ENCODE assay signal across 27 cellular contexts in the genomic region with DNA sequence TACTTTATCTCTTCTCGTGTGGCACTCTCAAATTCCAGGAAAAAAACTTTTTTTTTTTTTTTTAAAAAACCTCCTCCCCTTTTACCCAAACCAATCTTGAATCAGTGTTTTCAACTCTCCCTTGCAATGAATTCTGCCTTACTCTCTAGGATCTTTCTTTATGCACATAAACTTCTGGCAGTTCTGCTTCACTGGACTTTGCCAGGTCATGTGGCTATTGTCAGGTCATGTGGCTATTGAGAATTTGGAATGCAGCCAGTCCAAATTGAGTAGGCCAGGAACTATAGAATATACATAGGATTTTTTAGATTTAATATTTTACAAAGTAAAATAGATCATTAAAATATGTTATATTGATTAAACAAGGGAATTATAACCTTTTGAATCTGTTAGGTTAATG.
"Had no signal": no experiment of that assay in that cellular context is flagged by ENCODE, and none has a peak within 500 bp of the region (broad histone marks: within the 10 kb centered on the region; RNA-seq: fewer than 3 reads in every experiment).

No MANE protein-coding gene starts in this region.

- H2AFZ ChIP-seq: hepatocyte, parathyroid adenoma had no signal

- H3K79me2 ChIP-seq: hepatocyte, parathyroid adenoma had no signal

- H3K9me3 ChIP-seq: right lobe of liver, stomach, suprapubic skin, tibial nerve had no signal

- H3K27ac ChIP-seq: brain microvascular endothelial cell, hepatocyte, parathyroid adenoma, right lobe of liver, skin epidermis, stomach, suprapubic skin, tibial nerve had no signal

- H3K4me2 ChIP-seq: hepatocyte had no signal

- H3K4me3 ChIP-seq: hepatocyte, right lobe of liver, skin epidermis, stomach, suprapubic skin, tibial nerve had no signal

- H3K36me3 Mint-ChIP-seq: immature natural killer cell; mesothelial cell of epicardium; naive thymus-derived CD8-positive, alpha-beta T cell; stimulated activated memory B cell treated with anti-CD40 and anti-IgM and Interleukin-4, amounts not matched to agents 10 μg/mL and 1 μg/mL and 100 μg/mL, for 72 hours had no signal

- H3K27ac Mint-ChIP-seq: activated naive CD4-positive, alpha-beta T cell treated with anti-CD3 and anti-CD28 coated beads, Interleukin-2, amount 50 U/mL, for 72 hours; immature natural killer cell; mesothelial cell of epicardium; naive thymus-derived CD8-positive, alpha-beta T cell; stimulated activated memory B cell treated with anti-CD40 and anti-IgM and Interleukin-4, amounts not matched to agents 10 μg/mL and 1 μg/mL and 100 μg/mL, for 72 hours; T-helper 2 cell treated with Interferon-gamma antibody and Interleukin-4, amounts not matched to agents 5 μg/mL and 100 μg/mL, for 36 hours had no signal

- DNase-seq: activated gamma-delta T cell treated with Interleukin-2 at 50 U/mL for 16 hours; activated T-cell treated with anti-CD3 and anti-CD28 coated beads, Interleukin-2, amount 50 U/mL, for 1 hour; aorta; brain microvascular endothelial cell; caudate nucleus; dermis blood vessel endothelial cell; effector CD8-positive, alpha-beta T cell; foreskin melanocyte; glutamatergic neuron; immature natural killer cell; kidney glomerular epithelial cell; left ventricle myocardium superior; mammary epithelial cell; naive thymus-derived CD8-positive, alpha-beta T cell; right lobe of liver; stimulated activated CD4-positive, alpha-beta T cell treated with anti-CD3 and anti-CD28 coated beads, Interleukin-2, amount 100 ng/mL, for 24 hours; stomach had no signal

- H3K27me3 Mint-ChIP-seq: naive thymus-derived CD8-positive, alpha-beta T cell; stimulated activated memory B cell treated with anti-CD40 and anti-IgM and Interleukin-4, amounts not matched to agents 10 μg/mL and 1 μg/mL and 100 μg/mL, for 72 hours had no signal

- H3K4me1 Mint-ChIP-seq: immature natural killer cell; naive thymus-derived CD8-positive, alpha-beta T cell; stimulated activated memory B cell treated with anti-CD40 and anti-IgM and Interleukin-4, amounts not matched to agents 10 μg/mL and 1 μg/mL and 100 μg/mL, for 72 hours had no signal

- H3K4me3 Mint-ChIP-seq: immature natural killer cell; mesothelial cell of epicardium; naive thymus-derived CD8-positive, alpha-beta T cell; stimulated activated memory B cell treated with anti-CD40 and anti-IgM and Interleukin-4, amounts not matched to agents 10 μg/mL and 1 μg/mL and 100 μg/mL, for 72 hours; T-helper 2 cell treated with Interferon-gamma antibody and Interleukin-4, amounts not matched to agents 5 μg/mL and 100 μg/mL, for 36 hours had no signal

- FAIRE-seq: TTC549 had no signal

- H3K27me3 ChIP-seq: brain microvascular endothelial cell, hepatocyte, right lobe of liver, stomach, suprapubic skin, tibial nerve had no signal

- H3K9ac ChIP-seq: parathyroid adenoma had no signal

- H3K4me1 ChIP-seq: parathyroid adenoma had no signal

- H3K36me3 ChIP-seq: brain microvascular endothelial cell, right lobe of liver, stomach, suprapubic skin, tibial nerve had no signal
